Comparison of ENCODE assay signal across 29 cellular contexts in the genomic region with DNA sequence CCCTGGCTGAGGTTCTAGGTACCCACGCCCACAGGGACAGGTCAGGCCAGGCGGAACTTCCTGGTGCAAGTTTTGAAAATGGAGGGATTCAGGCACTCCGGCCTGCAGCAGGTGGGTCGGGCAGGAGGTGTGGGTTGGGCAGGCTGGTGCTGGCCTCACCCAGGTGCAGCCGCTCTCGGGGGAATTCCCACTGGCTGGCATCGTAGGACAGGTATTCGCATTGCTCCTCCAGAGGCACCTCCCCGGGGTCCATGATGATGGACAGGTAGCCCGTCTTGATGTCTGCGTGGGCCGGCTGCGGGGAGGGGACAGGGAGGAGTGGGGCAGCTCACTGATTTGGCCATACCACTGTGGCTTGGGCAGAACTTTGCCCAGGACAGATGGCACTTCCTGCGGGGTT. TPM values are rescaled to one million over a fixed set of nuclear protein-coding genes. Genes with fewer than 3 reads are reported as not detected.
"Had no signal": no experiment of that assay in that cellular context is flagged by ENCODE, and none has a peak within 500 bp of the region (broad histone marks: within the 10 kb centered on the region; RNA-seq: fewer than 3 reads in every experiment).

No MANE protein-coding gene starts in this region.

- H3K4me3 ChIP-seq: coronary artery, left lung, psoas muscle, sigmoid colon, thoracic aorta, tibial nerve, upper lobe of left lung had no signal

- FAIRE-seq: frontal cortex, kidney, urothelium cell line had no signal

- H3K27ac Mint-ChIP-seq: stimulated activated memory B cell treated with anti-CD40 and anti-IgM and Interleukin-4, amounts not matched to agents 10 μg/mL and 1 μg/mL and 100 μg/mL, for 72 hours had no signal

- H3K36me3 Mint-ChIP-seq: naive thymus-derived CD8-positive, alpha-beta T cell; stimulated activated memory B cell treated with anti-CD40 and anti-IgM and Interleukin-4, amounts not matched to agents 10 μg/mL and 1 μg/mL and 100 μg/mL, for 72 hours had no signal

- H3K36me3 ChIP-seq: esophagus squamous epithelium, sigmoid colon, thoracic aorta, tibial nerve had no signal

- H3K27ac ChIP-seq: coronary artery, esophagus squamous epithelium, left lung, psoas muscle, sigmoid colon, thoracic aorta, tibial nerve, upper lobe of left lung had no signal

- DNase-seq: dermis blood vessel endothelial cell; effector memory CD4-positive, alpha-beta T cell; erythroblast; esophagus squamous epithelium; head of caudate nucleus; kidney; left cardiac atrium; left lung; mesendoderm; naive thymus-derived CD8-positive, alpha-beta T cell; nucleus accumbens; psoas muscle; sigmoid colon; stimulated activated CD4-positive, alpha-beta T cell treated with anti-CD3 and anti-CD28 coated beads, Interleukin-2, amount 100 ng/mL, for 24 hours; stimulated activated CD4-positive, alpha-beta T cell treated with anti-CD3 and anti-CD28 coated beads, Interleukin-4, amount 100 ng/mL, for 24 hours; stimulated activated naive CD8-positive, alpha-beta T cell treated with anti-CD3 and anti-CD28 coated beads, Interleukin-15, Interleukin-2, amounts not matched to agents 100 U/mL and 50 U/mL, for 24 hours had no signal

- H3K4me1 ChIP-seq: psoas muscle had no signal

- H3K9me3 ChIP-seq: esophagus squamous epithelium, left lung, psoas muscle, sigmoid colon, thoracic aorta, tibial nerve, upper lobe of left lung had no signal

- ATAC-seq: left cardiac atrium; left lung; naive thymus-derived CD8-positive, alpha-beta T cell; psoas muscle; right cardiac atrium; stimulated activated memory B cell treated with anti-CD40 and anti-IgM and Interleukin-4, amounts not matched to agents 10 μg/mL and 1 μg/mL and 100 μg/mL, for 72 hours; stimulated activated naive CD8-positive, alpha-beta T cell treated with anti-CD3 and anti-CD28 coated beads, Interleukin-15, Interleukin-2, amounts not matched to agents 100 U/mL and 50 U/mL, for 24 hours had no signal

- H3K9me3 Mint-ChIP-seq: naive thymus-derived CD8-positive, alpha-beta T cell had no signal

RNA-seq across cellular contexts. Expression of a gene that starts 28.7 kb away (rescaled TPM):
- total RNA-seq: frontal cortex, glomerular endothelial cell, left cardiac atrium, myocyte, osteocyte, renal cortical epithelial cell, right cardiac atrium, sigmoid colon, thoracic aorta, tibial nerve had no signal
- polyA plus RNA-seq: naive thymus-derived CD8-positive, alpha-beta T cell; neural cell; psoas muscle; right cardiac atrium had no signal
